In the genomic region with DNA sequence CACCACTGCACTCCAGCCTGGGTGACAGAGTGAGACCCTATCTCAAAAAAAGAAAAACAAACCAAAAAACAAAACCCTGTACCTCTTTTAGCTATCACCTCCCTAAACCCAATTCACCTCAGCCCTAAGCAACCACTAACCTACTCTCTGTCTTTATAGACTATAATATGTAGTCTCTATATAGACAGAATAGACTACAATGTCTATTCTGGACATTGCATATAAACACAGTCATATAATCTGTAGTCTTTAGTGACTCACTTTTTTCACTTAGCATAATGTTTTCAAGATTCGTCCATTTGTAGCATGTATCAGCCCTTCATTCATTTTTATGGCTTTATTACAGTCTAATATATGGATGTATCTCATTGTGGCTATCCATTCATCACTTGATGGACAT, we compare ENCODE assay signal across 30 cellular contexts. TPM values are rescaled to one million over a fixed set of nuclear protein-coding genes. Genes with fewer than 3 reads are reported as not detected.
DNase-seq lines count a peak whose midpoint lies in the region; ATAC-seq and TF ChIP-seq lines count a peak whose summit lies in the region.
"Had no signal": no experiment of that assay in that cellular context is flagged by ENCODE, and none has a peak within 500 bp of the region (broad histone marks: within the 10 kb centered on the region; RNA-seq: fewer than 3 reads in every experiment).

No MANE protein-coding gene starts in this region.

- peak; percentile 40 to 50 for ATAC-seq in activated CD4-positive, CD25-positive, alpha-beta regulatory T cell treated with anti-CD3 and anti-CD28 coated beads, Interleukin-2, amount 50 U/mL, for 24 hours
- ATAC-seq in HG03108 (IDR thresholded peaks at IDR 0.05; ENCODE audit: unreplicated experiment) (no peak), GM19328 (IDR thresholded peaks at IDR 0.05; ENCODE audit: unreplicated experiment) (no peak)

- H3K4me3 ChIP-seq in PC-9 (peak overlapping the region; percentile 72; the same call in 1 of the 2 replicates), osteoblast (ENCODE audit: insufficient read depth, low read length) (no peak overlapping the region)
- H3K4me3 ChIP-seq: lung had no signal

- H3K79me2 ChIP-seq in PC-9 (ENCODE audit: low read depth) (0 out of 2 replicates have a peak, but pooled peaks cover 3% of the 10 kb centered on the region), osteoblast (ENCODE audit: insufficient read depth, low read length) (no peaks in the 10 kb centered on the region)

- H3K9me3 ChIP-seq in PC-9 (ENCODE audit: insufficient read depth, low read depth) = no peaks in the 10 kb centered on the region
- no peaks in the 10 kb centered on the region for H3K9me3 ChIP-seq in osteoblast (ENCODE audit: low read depth, low read length)
- H3K9me3 ChIP-seq: gastrocnemius medialis, prostate gland, sigmoid colon, transverse colon had no signal

- H3K4me2 ChIP-seq in PC-9 = peak overlapping the region; percentile 99
- H3K4me2 ChIP-seq in osteoblast (ENCODE audit: insufficient read depth, low read length) = peak overlapping the region; percentile 82

- H2AFZ ChIP-seq in PC-9 = no peak overlapping the region
- H2AFZ ChIP-seq in osteoblast (ENCODE audit: low read length) = no peak overlapping the region

- CTCF ChIA-PET in PC-9 (lab: Charles Lee) = no interaction called here

- H3K36me3 ChIP-seq in PC-9 (ENCODE audit: low read depth) = no peaks in the 10 kb centered on the region
- H3K36me3 ChIP-seq in osteoblast (ENCODE audit: insufficient read depth, low read length) = no peaks in the 10 kb centered on the region
- H3K36me3 ChIP-seq: brain microvascular endothelial cell, gastrocnemius medialis, prostate gland, sigmoid colon, transverse colon had no signal

- H3K27ac ChIP-seq in PC-9 (0 out of 2 replicates have a peak overlapping the region, but pooled peaks have one; percentile 75), osteoblast (ENCODE audit: low read depth, low read length) (no peak overlapping the region)
- H3K27ac ChIP-seq: 22Rv1, brain microvascular endothelial cell, C4-2B had no signal

- no TSS peak for BruUV-seq in PC-9 (replicated peaks; lab: Mats Ljungman, UMichigan)

- TF ChIP-seq CTCF in PC-9 (conservative IDR thresholded peaks at IDR 0.05) (no peak), osteoblast (IDR thresholded peaks at IDR 0.05; ENCODE audit: extremely low read depth, low read depth, low read length) (no peak)

- POLR2A ChIA-PET in PC-9 (lab: Charles Lee; ENCODE audit: unreplicated experiment) = no interaction called here

- H3F3A ChIP-seq in PC-9 (ENCODE audit: insufficient read depth, low read depth) = peaks cover 47% of the 10 kb centered on the region

- peaks cover 0 to 4% (median 3%) of the 10 kb centered on the region in 3 donors for H3K27me3 Mint-ChIP-seq in immature natural killer cell (ENCODE audit: low read depth in 3 of 3)

- DNase-seq in activated CD4-positive, CD25-positive, alpha-beta regulatory T cell treated with anti-CD3 and anti-CD28 coated beads, Interleukin-2, amount 50 U/mL, for 72 hours = no peak
- no peak for DNase-seq in PC-9
- DNase-seq in immature natural killer cell = no peak
- DNase-seq in osteoblast (ENCODE audit: insufficient read length, low spot score, missing footprints) = no peak
- no peak for DNase-seq in EL
- DNase-seq: activated CD4-positive, alpha-beta T cell treated with anti-CD3 and anti-CD28 coated beads, Interleukin-2, amount 50 U/mL, for 1 hour; activated naive CD4-positive, alpha-beta T cell; activated T-cell treated with anti-CD3 and anti-CD28 coated beads, Interleukin-2, amount 50 U/mL, for 48 hours; amniotic stem cell; brain microvascular endothelial cell; cerebellar nuclear complex; DND-41; dorsolateral prefrontal cortex; gastrocnemius medialis; kidney glomerular epithelial cell; NCI-H1048; NCI-H1694; NCI-H446 treated with DMSO at 0.1 percent for 48 hours; NCI-H774; SIG-M5; sigmoid colon; stimulated activated CD4-positive, alpha-beta T cell treated with anti-CD3 and anti-CD28 coated beads, Interleukin-4, amount 100 ng/mL, for 1 hour; transverse colon had no signal

- intact Hi-C loops in PC-9 (cut with micrococcal nuclease; ENCODE audit: unreplicated experiment) = no loop called here

- H3K27ac Mint-ChIP-seq in immature natural killer cell = no peak overlapping the region

- H3K4me1 Mint-ChIP-seq in immature natural killer cell = peaks cover 6% of the 10 kb centered on the region in 2 donors

- H3K27me3 ChIP-seq in PC-9 (ENCODE audit: insufficient read depth, low read depth) (no peaks in the 10 kb centered on the region), osteoblast (ENCODE audit: insufficient read depth, low read length) (no peaks in the 10 kb centered on the region)
- H3K27me3 ChIP-seq: brain microvascular endothelial cell, dorsolateral prefrontal cortex, gastrocnemius medialis, sigmoid colon, transverse colon had no signal

- H3K4me1 ChIP-seq in PC-9 (replicated peaks; ENCODE audit: insufficient read depth) (peaks cover 62% of the 10 kb centered on the region), osteoblast (ENCODE audit: insufficient read depth, low read length) (peaks cover 14% of the 10 kb centered on the region)
- H3K4me1 ChIP-seq: prostate gland had no signal

- no peaks in the 10 kb centered on the region for H3K9me2 ChIP-seq in PC-9 (ENCODE audit: insufficient read depth)

- H4K20me1 ChIP-seq in PC-9 (ENCODE audit: insufficient read depth) (no peaks in the 10 kb centered on the region), osteoblast (ENCODE audit: insufficient read depth, low read length) (no peaks in the 10 kb centered on the region)

- peak overlapping the region in 4 of 5 donors; percentile 51 to 77 (median 63) for H3K4me3 Mint-ChIP-seq in immature natural killer cell

- no peaks in the 10 kb centered on the region for H3K36me3 Mint-ChIP-seq in immature natural killer cell

- H3K9me3 Mint-ChIP-seq in immature natural killer cell = no peaks in the 10 kb centered on the region

RNA-seq across cellular contexts. Expression of a gene that starts 37.2 kb away (rescaled TPM):
- total RNA-seq in PC-9 (2021) (81.9 and 86.3 TPM in 2 replicates), osteoblast (63.1 and 105 TPM in 2 replicates)
- 100 to 1,000 TPM; 190 to 266 (median 238) TPM for polyA plus RNA-seq in immature natural killer cell

Comparison
In these comparisons a context has a peak if more than half of its experiments do, and no peak if none do; other contexts are left out.
1. ATAC-seq: peak in activated CD4-positive, CD25-positive, alpha-beta regulatory T cell treated with anti-CD3 and anti-CD28 coated beads, Interleukin-2, amount 50 U/mL, for 24 hours (2 of 2); none in HG03108 (single experiment) and GM19328 (single experiment).